9 cellular contexts compared by ENCODE assay signal in the genomic region with DNA sequence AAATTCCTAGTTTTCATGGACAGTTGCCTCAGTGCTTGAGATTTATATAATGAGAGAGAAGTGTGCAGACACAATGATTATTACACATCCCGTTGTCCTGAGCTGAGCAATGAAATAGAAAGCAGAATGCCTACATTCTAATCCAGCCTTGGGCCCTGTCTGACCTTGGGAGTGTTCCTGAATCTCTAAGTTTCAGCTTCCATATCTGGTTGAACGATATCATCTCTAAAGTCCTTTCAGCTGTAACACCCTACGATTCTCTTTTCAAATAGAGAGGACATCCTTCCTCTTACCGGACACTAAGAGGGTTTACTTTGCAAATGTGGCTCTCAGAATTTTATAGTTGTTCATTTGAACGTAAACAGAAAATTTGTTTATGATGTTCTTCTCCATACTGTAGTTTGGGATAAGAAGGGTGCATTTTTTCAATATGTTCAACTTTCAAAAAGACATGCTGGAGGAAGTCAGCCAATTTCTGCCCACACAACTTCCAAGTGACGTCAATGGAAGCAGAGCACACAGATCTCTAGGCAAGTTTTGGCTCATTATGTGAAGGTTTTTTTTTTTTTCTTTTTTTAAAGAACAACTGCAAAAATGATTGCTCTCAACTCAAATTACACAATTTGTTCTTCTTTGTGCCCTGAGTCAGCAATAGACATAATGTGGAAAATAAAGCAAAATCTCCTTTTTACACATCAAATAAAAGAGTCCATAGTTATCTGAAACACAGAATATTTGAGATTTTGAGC. TPM values are rescaled to one million over a fixed set of nuclear protein-coding genes. Genes with fewer than 3 reads are reported as not detected.
DNase-seq lines count a peak whose midpoint lies in the region; ATAC-seq and TF ChIP-seq lines count a peak whose summit lies in the region.
"Had no signal": no experiment of that assay in that cellular context is flagged by ENCODE, and none has a peak within 500 bp of the region (broad histone marks: within the 10 kb centered on the region; RNA-seq: fewer than 3 reads in every experiment).

No MANE protein-coding gene starts in this region.

- intact Hi-C loops in dorsolateral prefrontal cortex (cut with DNase I) (no loop called here), mucosa of descending colon (cut with DNase I, micrococcal nuclease) (no loop called here), transverse colon (cut with DNase I; ENCODE audit: low total_unique reads) (no loop called here)

- WGBS in transverse colon (ENCODE audit: low coverage in 1 of 2), 2 donors, result 51 to 55% methylated on average over 6 of the region's 6 CpGs

- H3K27me3 Mint-ChIP-seq in activated T-cell treated with anti-CD3 and anti-CD28 coated beads, Interleukin-2, amount 50 U/mL, for 72 hours (ENCODE audit: low read depth), result no peaks in the 10 kb centered on the region

- no peak for TF ChIP-seq EP300 in transverse colon (IDR thresholded peaks at IDR 0.05; ENCODE audit: low read depth)

- no peaks in the 10 kb centered on the region for H3K9me3 ChIP-seq in mucosa of descending colon
- H3K9me3 ChIP-seq in transverse colon, result no peaks in the 10 kb centered on the region
- H3K9me3 ChIP-seq: BLaER1 had no signal

- H3K4me3 Mint-ChIP-seq in activated T-cell treated with anti-CD3 and anti-CD28 coated beads, Interleukin-2, amount 50 U/mL, for 72 hours, result peak overlapping the region; percentile 39 to 52

- peaks cover 2 to 3% of the 10 kb centered on the region in 2 donors for H3K36me3 Mint-ChIP-seq in activated T-cell treated with anti-CD3 and anti-CD28 coated beads, Interleukin-2, amount 50 U/mL, for 72 hours (ENCODE audit: insufficient read depth in 2 of 2)

- ATAC-seq in activated T-cell treated with anti-CD3 and anti-CD28 coated beads, Interleukin-2, amount 50 U/mL, for 72 hours (replicated peaks in 1 of 2), result no peak
- peak; percentile 21 for ATAC-seq in mucosa of descending colon
- ATAC-seq in HG02759 (IDR thresholded peaks at IDR 0.05; ENCODE audit: unreplicated experiment), result no peak
- no peak for ATAC-seq in HG03565 (IDR thresholded peaks at IDR 0.05; ENCODE audit: unreplicated experiment)

- H3K27me3 ChIP-seq in dorsolateral prefrontal cortex (no peaks in the 10 kb centered on the region), transverse colon (no peaks in the 10 kb centered on the region)
- H3K27me3 ChIP-seq: BLaER1 had no signal

- peak overlapping the region in 52 of 59 donors; percentile 8 to 85 (median 67) for H3K27ac ChIP-seq in dorsolateral prefrontal cortex
- peak overlapping the region; percentile 55 to 63 (median 61) for H3K27ac ChIP-seq in transverse colon
- H3K27ac ChIP-seq: BLaER1 had no signal

- in situ Hi-C loops in transverse colon (cut with MboI; ENCODE audit: low pct_ligation_motif_present in 1 of 4, low pct_unique_long_range_greater_than_20kb in 1 of 4, low sequenced_read_pairs in 3 of 4), result loop anchor here in 1 of 4 donors (25.0 kb wide), 1 partner anchor 365 kb away; no protein-coding TSS in a partner anchor

- H3K4me3 ChIP-seq in dorsolateral prefrontal cortex, result peak overlapping the region in 10 of 59 donors; percentile 2 to 28 (median 18)
- no peak overlapping the region for H3K4me3 ChIP-seq in mucosa of descending colon
- no peak overlapping the region for H3K4me3 ChIP-seq in transverse colon
- H3K4me3 ChIP-seq: BLaER1 had no signal

- H3K27ac Mint-ChIP-seq in activated T-cell treated with anti-CD3 and anti-CD28 coated beads, Interleukin-2, amount 50 U/mL, for 72 hours, result no peak overlapping the region

- DNase-seq in activated T-cell treated with anti-CD3 and anti-CD28 coated beads, Interleukin-2, amount 50 U/mL, for 72 hours, result peak; percentile 16 to 22
- DNase-seq in activated T-cell treated with anti-CD3 and anti-CD28 coated beads, Interleukin-2, amount 50 U/mL, for 1 hour, result no peak
- DNase-seq in dorsolateral prefrontal cortex (peak in 6 of 10 donors; percentile 32 to 60 (median 48)), mucosa of descending colon (no peak), transverse colon (no peak), NCI-H2029 treated with DMSO at 0.1 percent for 48 hours (lab: John Stamatoyannopoulos, UW) (no peak)

- peaks cover 39% of the 10 kb centered on the region for H3K4me1 Mint-ChIP-seq in activated T-cell treated with anti-CD3 and anti-CD28 coated beads, Interleukin-2, amount 50 U/mL, for 72 hours (ENCODE audit: low read depth)

- H3K36me3 ChIP-seq in mucosa of descending colon (ENCODE audit: low read depth) (no peaks in the 10 kb centered on the region), transverse colon (no peaks in the 10 kb centered on the region)
- H3K36me3 ChIP-seq: BLaER1 had no signal

- TF ChIP-seq CTCF in dorsolateral prefrontal cortex (IDR thresholded peaks at IDR 0.05 in 54 of 56, conservative IDR thresholded peaks at IDR 0.05 in 2 of 56; ENCODE audit: low read depth in 1 of 56, partially characterized antibody in 56 of 56) (no peak), mucosa of descending colon (IDR thresholded peaks at IDR 0.05) (no peak), transverse colon (IDR thresholded peaks at IDR 0.05) (no peak)

- TF ChIP-seq POLR2A in transverse colon (IDR thresholded peaks at IDR 0.05), result no peak

- no peaks in the 10 kb centered on the region for H3K4me1 ChIP-seq in mucosa of descending colon (ENCODE audit: low read depth)
- H3K4me1 ChIP-seq in transverse colon, result no peaks in the 10 kb centered on the region
- H3K4me1 ChIP-seq: BLaER1 had no signal

- H3K9me3 Mint-ChIP-seq in activated T-cell treated with anti-CD3 and anti-CD28 coated beads, Interleukin-2, amount 50 U/mL, for 72 hours, result no peaks in the 10 kb centered on the region

RNA-seq across cellular contexts. Expression of gene PDE7B, which starts 50.4 kb away (rescaled TPM):
- total RNA-seq in activated T-cell treated with anti-CD3 and anti-CD28 coated beads, Interleukin-2, amount 50 U/mL, for 72 hours, result 1 to 10 TPM in 1 of 2 donors, under 1 TPM in 1; 1.00 to 4.2 TPM
- total RNA-seq in dorsolateral prefrontal cortex (10 to 100 TPM in 116 of 120 experiments, 1 to 10 TPM in 4; 7.9 to 33.2 (median 16.3) TPM), mucosa of descending colon (1 to 10 TPM; 2.1 to 4.0 (median 2.2) TPM), transverse colon (1 to 10 TPM in 2 of 4 donors, under 1 TPM in 2; 0.40 to 2.2 (median 1.4) TPM)

Comparison
In these comparisons a context has a peak if more than half of its experiments do, and no peak if none do; other contexts are left out.
1. DNase-seq: peak in activated T-cell treated with anti-CD3 and anti-CD28 coated beads, Interleukin-2, amount 50 U/mL, for 72 hours (2 of 2) and dorsolateral prefrontal cortex (6 of 10); none in activated T-cell treated with anti-CD3 and anti-CD28 coated beads, Interleukin-2, amount 50 U/mL, for 1 hour (single experiment), mucosa of descending colon (0 of 3), transverse colon (single experiment) and NCI-H2029 treated with DMSO at 0.1 percent for 48 hours (single experiment).